ENCODE assay signal across 2 cellular contexts in genomic region chr19:32206065-32206464, GRCh38.
TF ChIP-seq lines count a peak whose summit lies in the region.

No MANE protein-coding gene starts in this region.

TF ChIP-seq in HEK293, 187 proteins besides CTCF, POLR2A, EP300 and RAD21 (continued from another document):
- no peak for TF ChIP-seq ZNF704 (tag by site-specific recombination; IDR thresholded peaks at IDR 0.05)

TF ChIP-seq in K562, 482 proteins besides CTCF, POLR2A, EP300 and RAD21 (continued from another document):
- TF ChIP-seq ZBTB11 (CRISPR knock-in tag; IDR thresholded peaks at IDR 0.05): no peak
- no peak for TF ChIP-seq ZNF431 (CRISPR knock-in tag; IDR thresholded peaks at IDR 0.05)
- no peak for TF ChIP-seq ZNF316 (IDR thresholded peaks at IDR 0.05)
- TF ChIP-seq CCAR2 (IDR thresholded peaks at IDR 0.05; ENCODE audit: low read depth, low read length): no peak
- TF ChIP-seq KLF6 (CRISPR knock-in tag; IDR thresholded peaks at IDR 0.05; ENCODE audit: borderline replicate concordance): no peak
- TF ChIP-seq E2F3 (CRISPR knock-in tag; IDR thresholded peaks at IDR 0.05): no peak
TF ChIP-seq in K562: peak in this region for 0.
